Comparison of ENCODE assay signal across 8 cellular contexts in genomic region chr1:11806307-11806936, GRCh38. TPM values are rescaled to one million over a fixed set of nuclear protein-coding genes. Genes with fewer than 3 reads are reported as not detected.
DNase-seq lines count a peak whose midpoint lies in the region; TF ChIP-seq lines count a peak whose summit lies in the region.

No MANE protein-coding gene starts in this region.

- H3K79me2 ChIP-seq in H9 (ENCODE audit: insufficient read depth, low read length) (peaks cover 7% of the 10 kb centered on the region; the same call in 1 of the 2 replicates), smooth muscle cell (ENCODE audit: low read depth) (peaks cover 51% of the 10 kb centered on the region)

- H2AK5ac ChIP-seq in H9 (ENCODE audit: insufficient read length, low read length) = no peak overlapping the region

- H3K9me3 ChIP-seq in H9 (ENCODE audit: control insufficient read depth, low read depth, low read length) (no peaks in the 10 kb centered on the region), iPS-20b (ENCODE audit: insufficient read depth, low read depth, low read length) (no peaks in the 10 kb centered on the region), smooth muscle cell (replicated peaks; ENCODE audit: low read depth) (no peaks in the 10 kb centered on the region)

- peaks cover 3% of the 10 kb centered on the region; the same call in 1 of the 2 replicates for H3K4me1 ChIP-seq in H9 (ENCODE audit: insufficient read depth, low read length)
- H3K4me1 ChIP-seq in iPS-20b (ENCODE audit: insufficient read depth, low read length) = peaks cover 14% of the 10 kb centered on the region
- peaks cover 45% of the 10 kb centered on the region for H3K4me1 ChIP-seq in smooth muscle cell (ENCODE audit: low read depth)

- no peak overlapping the region for H3K4ac ChIP-seq in H9 (ENCODE audit: low read depth, low read length)

- H3K18ac ChIP-seq in H9 (ENCODE audit: insufficient read length, low read depth, low read length) = no peak overlapping the region

- no peaks in the 10 kb centered on the region for H4K20me1 ChIP-seq in H9 (ENCODE audit: control insufficient read depth, insufficient read depth, insufficient read length)
- H4K20me1 ChIP-seq in smooth muscle cell (ENCODE audit: low read depth) = peaks cover 31% of the 10 kb centered on the region

- no peak overlapping the region for H4K5ac ChIP-seq in H9 (ENCODE audit: insufficient read length, low read depth, low read length)

- no peak overlapping the region for H4K8ac ChIP-seq in H9 (replicated peaks; ENCODE audit: insufficient read length, low read depth, low read length)

- H2BK5ac ChIP-seq in H9 (ENCODE audit: insufficient read length, low read length) = no peak overlapping the region

- H3K56ac ChIP-seq in H9 (ENCODE audit: insufficient read length, low read depth, low read length) = no peak overlapping the region

- no peak overlapping the region for H2BK120ac ChIP-seq in H9 (ENCODE audit: low read depth, low read length, poor library complexity, severe bottlenecking)

- H3K4me2 ChIP-seq in H9 (ENCODE audit: insufficient read depth, insufficient read length, low read length) (peak overlapping the region; percentile 89), smooth muscle cell (peak overlapping the region; percentile 95)

- no CpG with 5 or more reads among the region's 20 CpGs for WGBS in H9 (ENCODE audit: extremely low coverage, insufficient read length, low lambda C conversion rate)
- WGBS in smooth muscle cell (ENCODE audit: low lambda C conversion rate) = 1% methylated on average over 16 of the region's 20 CpGs

- no peaks in the 10 kb centered on the region for H3K9me3 Mint-ChIP-seq in H9

- H3K36me3 Mint-ChIP-seq in H9 (ENCODE audit: insufficient read depth in 1 of 3, low read depth in 3 of 3) = peaks cover 18 to 36% (median 27%) of the 10 kb centered on the region in 3 experiments

- no peak overlapping the region for H3K27ac ChIP-seq in H9 (ENCODE audit: insufficient read length, low read depth, low read length)
- no peak overlapping the region for H3K27ac ChIP-seq in iPS-20b (ENCODE audit: low read length)
- peak overlapping the region; percentile 89 for H3K27ac ChIP-seq in smooth muscle cell (ENCODE audit: low read depth)

- no peak overlapping the region for H3T11ph ChIP-seq in H9 (ENCODE audit: low read length)

- no peak overlapping the region for H2BK20ac ChIP-seq in H9 (ENCODE audit: low read depth, low read length, poor library complexity, severe bottlenecking)

- H3K23me2 ChIP-seq in H9 (ENCODE audit: insufficient read length, low read depth, low read length, poor library complexity, severe bottlenecking) = peaks cover 13% of the 10 kb centered on the region

- H2BK15ac ChIP-seq in H9 (ENCODE audit: low read depth, low read length) = no peak overlapping the region

- H3F3A ChIP-seq in smooth muscle cell (ENCODE audit: low read depth) = peaks cover 15% of the 10 kb centered on the region

- peak overlapping the region; percentile 99 to 100 (median 99) for H3K27ac Mint-ChIP-seq in H9

- DNase-seq in activated CD4-positive, CD25-positive, alpha-beta regulatory T cell (lab: John Stamatoyannopoulos, UW) = peak; percentile 59 to 77 (median 75)
- no peak for DNase-seq in activated CD4-positive, CD25-positive, alpha-beta regulatory T cell treated with anti-CD3 and anti-CD28 coated beads, Interleukin-2, amount 50 U/mL, for 72 hours
- DNase-seq in H9 (no peak), LNCaP clone FGC (ENCODE audit: low read depth) (no peak), astrocyte of the hippocampus (ENCODE audit: low read depth, low spot score) (peak; percentile 39), smooth muscle cell (lab: John Stamatoyannopoulos, UW; ENCODE audit: unreplicated experiment) (no peak), NAMALWA (ENCODE audit: low spot score) (no peak)

- TF ChIP-seq CTCF in H9 (conservative IDR thresholded peaks at IDR 0.05) = no peak
- TF ChIP-seq CTCF in LNCaP clone FGC (IDR thresholded peaks at IDR 0.05; ENCODE audit: control insufficient read depth, extremely low read depth, insufficient read depth) = no peak
- TF ChIP-seq CTCF in smooth muscle cell (IDR thresholded peaks at IDR 0.05; ENCODE audit: borderline replicate concordance, insufficient read depth, poor library complexity, severe bottlenecking) = no peak

- H3K9ac ChIP-seq in H9 (ENCODE audit: extremely low read depth, insufficient read length, low read length) (peak overlapping the region; percentile 50), iPS-20b (ENCODE audit: low read depth, low read length) (peak overlapping the region; percentile 83), smooth muscle cell (ENCODE audit: low read depth) (peak overlapping the region; percentile 90)

- H3K14ac ChIP-seq in H9 (ENCODE audit: insufficient read depth, low read length) = no peak overlapping the region

- H3K23ac ChIP-seq in H9 (ENCODE audit: insufficient read length, low read depth, low read length) = no peak overlapping the region

- H2BK12ac ChIP-seq in H9 (ENCODE audit: insufficient read length, low read depth, low read length) = no peak overlapping the region

- no peak overlapping the region for H4K91ac ChIP-seq in H9 (ENCODE audit: insufficient read length, low read depth, low read length)

- peaks cover 44% of the 10 kb centered on the region for H3K36me3 ChIP-seq in iPS-20b (ENCODE audit: insufficient read depth, low read depth, low read length)
- no peaks in the 10 kb centered on the region for H3K36me3 ChIP-seq in smooth muscle cell (ENCODE audit: low read depth)

- peaks cover 36 to 48% of the 10 kb centered on the region in 2 experiments for H3K4me1 Mint-ChIP-seq in H9

- no peaks in the 10 kb centered on the region; the same call in 1 of the 2 replicates for H3K27me3 Mint-ChIP-seq in H9 (ENCODE audit: low read depth)

- H3K27me3 ChIP-seq in H9 (ENCODE audit: insufficient read depth, low read length) = no peaks in the 10 kb centered on the region
- no peaks in the 10 kb centered on the region for H3K27me3 ChIP-seq in iPS-20b (ENCODE audit: insufficient read depth, low read length)
- H3K27me3 ChIP-seq in smooth muscle cell (ENCODE audit: low read depth) = no peaks in the 10 kb centered on the region

- peak overlapping the region; percentile 98 to 99 for H3K4me3 Mint-ChIP-seq in H9

- no peaks in the 10 kb centered on the region for H3K79me1 ChIP-seq in H9 (ENCODE audit: insufficient read depth, low read depth, low read length, poor library complexity, severe bottlenecking)

- H3K4me3 ChIP-seq in LNCaP clone FGC (ENCODE audit: low read depth, low read length) (peak overlapping the region; percentile 83), iPS-20b (ENCODE audit: low read length) (peak overlapping the region; percentile 89), smooth muscle cell (peak overlapping the region; percentile 70)

- H2AFZ ChIP-seq in H9 (ENCODE audit: low read length) (no peak overlapping the region), smooth muscle cell (ENCODE audit: low read depth) (peak overlapping the region; percentile 25)

RNA-seq across cellular contexts. Expression of gene CLCN6, which starts 0.4 kb away (rescaled TPM):
- total RNA-seq in H9 (2021) (20.5 and 20.7 TPM in 2 replicates), smooth muscle cell (8.4 and 13.6 TPM in 2 replicates)
- polyA plus RNA-seq in smooth muscle cell = 9.9 and 14.8 TPM in 2 replicates

RNA-seq across cellular contexts. Expression of gene MTHFR, which starts 0.7 kb away (rescaled TPM):
- total RNA-seq in H9 (2021) (18.2 and 18.4 TPM in 2 replicates), smooth muscle cell (12.1 and 15.2 TPM in 2 replicates)
- 6.1 and 8.3 TPM in 2 replicates for polyA plus RNA-seq in smooth muscle cell

RNA-seq across cellular contexts. Expression of gene NPPA, which starts 41.2 kb away (rescaled TPM):
- not detected in 2 replicates for total RNA-seq in H9 (2021)
- total RNA-seq in smooth muscle cell = not detected in 2 replicates
- polyA plus RNA-seq in smooth muscle cell = 0.48 and 1.4 TPM in 2 replicates

RNA-seq across cellular contexts. Expression of gene C1orf167, which starts 44.4 kb away (rescaled TPM):
- total RNA-seq in H9 (2021) (0.39 TPM in 1 of 2 replicates, not detected in the other), smooth muscle cell (not detected in 2 replicates)
- polyA plus RNA-seq in smooth muscle cell = 0.70 TPM in 1 of 2 replicates, not detected in the other

RNA-seq across cellular contexts. Expression of gene NPPB, which starts 52.3 kb away (rescaled TPM):
- total RNA-seq in H9 (2021) (0.35 TPM in 1 of 2 replicates, not detected in the other), smooth muscle cell (6.7 and 9.5 TPM in 2 replicates)
- 9.6 and 12.2 TPM in 2 replicates for polyA plus RNA-seq in smooth muscle cell

Comparison
In these comparisons a context has a peak if more than half of its experiments do, and no peak if none do; other contexts are left out.
1. DNase-seq: peak in activated CD4-positive, CD25-positive, alpha-beta regulatory T cell (4 of 4) and astrocyte of the hippocampus (single experiment); none in activated CD4-positive, CD25-positive, alpha-beta regulatory T cell treated with anti-CD3 and anti-CD28 coated beads, Interleukin-2, amount 50 U/mL, for 72 hours (single experiment), H9 (single experiment), LNCaP clone FGC (single experiment), smooth muscle cell (single experiment) and NAMALWA (single experiment).
2. Peak in every context shown above with its lines, with median percentiles within 50 percentile points of each other: H3K9ac ChIP-seq and H3K4me3 ChIP-seq.